In genomic region chr9:4237748-4238511, GRCh38 we compare ENCODE assay signal across 11 cellular contexts.
A peak's percentile ranks its signal among the peaks of the same experiment; 100 is the strongest.
DNase-seq lines count a peak whose midpoint lies in the region; ATAC-seq and TF ChIP-seq lines count a peak whose summit lies in the region.
"Had no signal": no experiment of that assay in that cellular context is flagged by ENCODE, and none has a peak within 500 bp of the region (broad histone marks: within the 10 kb centered on the region; RNA-seq: fewer than 3 reads in every experiment).

No MANE protein-coding gene starts in this region.

- H4K91ac ChIP-seq in IMR-90 (ENCODE audit: insufficient read depth, low read depth, low read length): no peak overlapping the region; the same call in 1 of the 2 replicates

- peak overlapping the region; percentile 34; the same call in 1 of the 2 replicates for H3K4ac ChIP-seq in IMR-90 (ENCODE audit: low read depth, low read length)

- peak overlapping the region; percentile 61; the same call in 1 of the 3 replicates for H2BK15ac ChIP-seq in IMR-90 (ENCODE audit: low read depth, low read length)

- peak overlapping the region; percentile 54 for H3K4me3 Mint-ChIP-seq in CD4-positive, alpha-beta T cell
- peak overlapping the region in 1 of 3 experiments; percentile 5 for H3K4me3 Mint-ChIP-seq in nephron

- H3K14ac ChIP-seq in IMR-90 (replicated peaks; ENCODE audit: low read depth, low read length): peak overlapping the region; percentile 27; the same call in 1 of the 2 replicates

- H4K20me1 ChIP-seq in IMR-90 (ENCODE audit: insufficient read depth, low read length): no peaks in the 10 kb centered on the region; the same call in 1 of the 2 replicates

- peaks cover 5% of the 10 kb centered on the region; the same call in 1 of the 2 replicates for H3K9me1 ChIP-seq in IMR-90 (ENCODE audit: insufficient read depth, low read length)

- H3K9me3 ChIP-seq in CD4-positive, alpha-beta T cell (ENCODE audit: control insufficient read depth, low read length): no peaks in the 10 kb centered on the region
- H3K9me3 ChIP-seq in IMR-90 (ENCODE audit: control insufficient read depth, insufficient read depth, low read length) (no peaks in the 10 kb centered on the region), transverse colon (no peaks in the 10 kb centered on the region)

- H4K5ac ChIP-seq in IMR-90 (ENCODE audit: low read depth, low read length): peak overlapping the region; percentile 48; the same call in 1 of the 2 replicates

- H3K27ac Mint-ChIP-seq in CD4-positive, alpha-beta T cell: peak overlapping the region; percentile 69
- peak overlapping the region; percentile 53 to 77 (median 63) for H3K27ac Mint-ChIP-seq in nephron

- CTCF ChIA-PET in CD4-positive, alpha-beta T cell (lab: Charles Lee): no interaction called here
- CTCF ChIA-PET in IMR-90 (lab: Yijun Ruan, JAX): interaction anchor here (0.6 kb wide), 1 partner anchor 225 kb away, joined by 3 read pairs; no protein-coding TSS in a partner anchor

- ATAC-seq in CD4-positive, alpha-beta T cell (ENCODE audit: poor library complexity): peak; percentile 43
- peak; percentile 35 for ATAC-seq in IMR-90 (ENCODE audit: low read depth)

- no peak overlapping the region for H2AFZ ChIP-seq in IMR-90 (replicated peaks; ENCODE audit: low read length, poor library complexity)

- no peaks in the 10 kb centered on the region for H3K36me3 Mint-ChIP-seq in CD4-positive, alpha-beta T cell (ENCODE audit: low read depth)
- peaks cover 13% of the 10 kb centered on the region for H3K36me3 Mint-ChIP-seq in nephron (ENCODE audit: low read depth)

- DNase-seq in CD4-positive, alpha-beta T cell: no peak
- no peak for DNase-seq in IMR-90
- DNase-seq in dorsolateral prefrontal cortex: no peak
- no peak for DNase-seq in LoVo (ENCODE audit: low spot score)
- no peak for DNase-seq in transverse colon
- DNase-seq in UCSD-AML1 (lab: John Stamatoyannopoulos, UW; ENCODE audit: unreplicated experiment): no peak
- DNase-seq in cerebellum (ENCODE audit: low spot score): no peak
- DNase-seq: activated CD4-positive, CD25-positive, alpha-beta regulatory T cell; GF-D8; NCI-H2029 treated with DMSO at 0.1 percent for 48 hours had no signal

- TF ChIP-seq RAD21 in IMR-90 (IDR thresholded peaks at IDR 0.05; ENCODE audit: low read length): no peak

- H3K9me3 Mint-ChIP-seq in CD4-positive, alpha-beta T cell: no peaks in the 10 kb centered on the region
- peaks cover 8% of the 10 kb centered on the region for H3K9me3 Mint-ChIP-seq in nephron

- peak overlapping the region in 1 of 2 experiments; percentile 55; a peak in 1 of 4 replicates for H4K8ac ChIP-seq in IMR-90 (ENCODE audit: low read depth in 2 of 2, low read length in 2 of 2)

- no peak for TF ChIP-seq CTCF in CD4-positive, alpha-beta T cell (IDR thresholded peaks at IDR 0.05)
- TF ChIP-seq CTCF in IMR-90 (conservative IDR thresholded peaks at IDR 0.05; ENCODE audit: low read depth, low read length) (no peak), dorsolateral prefrontal cortex (IDR thresholded peaks at IDR 0.05 in 54 of 56, conservative IDR thresholded peaks at IDR 0.05 in 2 of 56; ENCODE audit: low read depth in 1 of 56, partially characterized antibody in 56 of 56) (no peak), nephron (IDR thresholded peaks at IDR 0.05; ENCODE audit: unreplicated experiment in 3 of 3) (no peak), transverse colon (IDR thresholded peaks at IDR 0.05) (no peak)

- H3K4me3 ChIP-seq in IMR-90 (ENCODE audit: insufficient read depth, low read depth, low read length): no peak overlapping the region
- peak overlapping the region in 3 of 59 donors; percentile 1 to 20 (median 8) for H3K4me3 ChIP-seq in dorsolateral prefrontal cortex
- no peak overlapping the region for H3K4me3 ChIP-seq in transverse colon

- peaks cover 45% of the 10 kb centered on the region for H3K4me1 Mint-ChIP-seq in CD4-positive, alpha-beta T cell (ENCODE audit: low read depth)
- peaks cover 18% of the 10 kb centered on the region for H3K4me1 Mint-ChIP-seq in nephron

- H3K18ac ChIP-seq in IMR-90 (ENCODE audit: low read depth, low read length): peak overlapping the region; percentile 68; the same call in 1 of the 2 replicates

- H3K23ac ChIP-seq in IMR-90 (ENCODE audit: low read depth, low read length): peak overlapping the region; percentile 79

- H3K4me2 ChIP-seq in IMR-90 (ENCODE audit: low read depth, low read length): peak overlapping the region; percentile 49; the same call in 1 of the 2 replicates

- intact Hi-C loops in CD4-positive, alpha-beta T cell (cut with DNase I, micrococcal nuclease): no loop called here
- intact Hi-C loops in IMR-90 (cut with micrococcal nuclease): loop anchor here (5.0 kb wide), 1 partner anchor 129 kb away; no protein-coding TSS in a partner anchor
- intact Hi-C loops in dorsolateral prefrontal cortex (cut with DNase I): no loop called here
- intact Hi-C loops in transverse colon (cut with DNase I; ENCODE audit: low total_unique reads): no loop called here

- peaks cover 29 to 55% of the 10 kb centered on the region in 2 experiments for H3K79me1 ChIP-seq in IMR-90 (ENCODE audit: low read depth in 1 of 2, low read length in 2 of 2)

- H3K56ac ChIP-seq in IMR-90 (ENCODE audit: extremely low read depth, insufficient read depth, low read length): no peak overlapping the region

- H2AK9ac ChIP-seq in IMR-90 (replicated peaks; ENCODE audit: low read depth, low read length, poor library complexity): no peak overlapping the region

- no peak for TF ChIP-seq EP300 in transverse colon (IDR thresholded peaks at IDR 0.05; ENCODE audit: low read depth)

- peaks cover 10% of the 10 kb centered on the region for H3K4me1 ChIP-seq in IMR-90 (ENCODE audit: control insufficient read depth, insufficient read depth, low read length)
- H3K4me1 ChIP-seq in transverse colon: peaks cover 0 to 16% (median 7%) of the 10 kb centered on the region in 4 donors

- H3K9ac ChIP-seq in IMR-90 (ENCODE audit: low read depth, low read length): no peak overlapping the region

- H3K27ac ChIP-seq in CD4-positive, alpha-beta T cell (ENCODE audit: low read depth, low read length): no peak overlapping the region
- H3K27ac ChIP-seq in IMR-90 (ENCODE audit: insufficient read depth, low read length): no peak overlapping the region
- peak overlapping the region in 42 of 59 donors; percentile 3 to 77 (median 56) for H3K27ac ChIP-seq in dorsolateral prefrontal cortex
- peak overlapping the region in 1 of 4 donors; percentile 16 for H3K27ac ChIP-seq in transverse colon

- H2BK5ac ChIP-seq in IMR-90 (ENCODE audit: low read depth, low read length, poor library complexity, severe bottlenecking): peak overlapping the region; percentile 10

- H2BK20ac ChIP-seq in IMR-90 (ENCODE audit: low read depth, low read length): peak overlapping the region; percentile 46; the same call in 1 of the 2 replicates

- H3K36me3 ChIP-seq in IMR-90 (ENCODE audit: control insufficient read depth, insufficient read depth, low read length): no peaks in the 10 kb centered on the region; the same call in 1 of the 2 replicates
- H3K36me3 ChIP-seq in transverse colon: no peaks in the 10 kb centered on the region

- no peaks in the 10 kb centered on the region for H3K27me3 Mint-ChIP-seq in CD4-positive, alpha-beta T cell
- peaks cover 3% of the 10 kb centered on the region for H3K27me3 Mint-ChIP-seq in nephron (ENCODE audit: low read depth)

- dilution Hi-C loops in IMR-90 (cut with HindIII; ENCODE audit: low sequenced_read_pairs, unreplicated experiment): no loop called here

- TF ChIP-seq POLR2A in IMR-90 (IDR thresholded peaks at IDR 0.05; ENCODE audit: low read depth, low read length) (no peak), transverse colon (IDR thresholded peaks at IDR 0.05) (no peak)

- WGBS in IMR-90 (ENCODE audit: extremely low coverage in 2 of 2, insufficient read length in 1 of 2), 2 experiments: no CpG with 5 or more reads among the region's 6 CpGs
- WGBS in transverse colon (ENCODE audit: low coverage in 1 of 2), 2 donors: 58 to 70% methylated on average over 5 to 6 of the region's 6 CpGs

- H3K27me3 ChIP-seq in CD4-positive, alpha-beta T cell (ENCODE audit: control insufficient read depth, insufficient read depth, low read length): no peaks in the 10 kb centered on the region
- no peaks in the 10 kb centered on the region for H3K27me3 ChIP-seq in IMR-90 (ENCODE audit: control insufficient read depth, insufficient read depth, low read length)
- H3K27me3 ChIP-seq in dorsolateral prefrontal cortex: no peaks in the 10 kb centered on the region
- H3K27me3 ChIP-seq in transverse colon: no peaks in the 10 kb centered on the region

- POLR2A ChIA-PET in CD4-positive, alpha-beta T cell (lab: Charles Lee): interaction anchor here (1.2 to 1.4 kb wide), 2 partner anchors 46 to 60 kb away, joined by 3 to 6 read pairs; no protein-coding TSS in a partner anchor
- POLR2A ChIA-PET in IMR-90 (lab: Charles Lee; ENCODE audit: unreplicated experiment): no interaction called here

- in situ Hi-C loops in IMR-90 (cut with MboI; ENCODE audit: low sequenced_read_pairs): no loop called here
- in situ Hi-C loops in transverse colon (cut with MboI; ENCODE audit: low pct_ligation_motif_present in 1 of 4, low pct_unique_long_range_greater_than_20kb in 1 of 4, low sequenced_read_pairs in 3 of 4): loop anchor here in 1 of 4 donors (25.0 kb wide), 1 partner anchor 501 kb away; no protein-coding TSS in a partner anchor

- H2AK5ac ChIP-seq in IMR-90 (ENCODE audit: low read depth, low read length): no peak overlapping the region

- H2BK120ac ChIP-seq in IMR-90 (ENCODE audit: low read depth, low read length): peak overlapping the region; percentile 39; the same call in 1 of the 2 replicates

- no TSS peak for BruUV-seq in IMR-90 (replicated peaks; lab: Mats Ljungman, UMichigan)

TF ChIP-seq in IMR-90, 13 proteins besides CTCF, POLR2A, EP300 and RAD21:
- no peak for TF ChIP-seq BHLHE40 (IDR thresholded peaks at IDR 0.05; ENCODE audit: low read depth, low read length)
- no peak for TF ChIP-seq MXI1 (IDR thresholded peaks at IDR 0.05; ENCODE audit: borderline replicate concordance, low read depth, low read length)
- TF ChIP-seq MAZ (IDR thresholded peaks at IDR 0.05; ENCODE audit: borderline replicate concordance, low read depth, low read length): no peak
- TF ChIP-seq CEBPB (IDR thresholded peaks at IDR 0.05; ENCODE audit: low read depth, low read length): no peak

Comparison
In these comparisons a context has a peak if more than half of its experiments do, and no peak if none do; other contexts are left out.
1. H3K27ac ChIP-seq: peak in dorsolateral prefrontal cortex (42 of 59); none in CD4-positive, alpha-beta T cell (single experiment) and IMR-90 (single experiment).